8 cellular contexts compared by ENCODE assay signal in genomic region chr4:186722856-186723206, GRCh38. TPM values are rescaled to one million over a fixed set of nuclear protein-coding genes. Genes with fewer than 3 reads are reported as not detected.
DNase-seq lines count a peak whose midpoint lies in the region; ATAC-seq and TF ChIP-seq lines count a peak whose summit lies in the region.

No MANE protein-coding gene starts in this region.

- in situ Hi-C loops in gastrocnemius medialis (cut with MboI; ENCODE audit: low sequenced_read_pairs in 4 of 4) = no loop called here
- in situ Hi-C loops in GM13976 (cut with MboI; ENCODE audit: low sequenced_read_pairs, unreplicated experiment) = no loop called here

- peak overlapping the region; percentile 100 for H3K4me3 ChIP-seq in WI38 (ENCODE audit: low read depth, low read length)
- H3K4me3 ChIP-seq in gastroesophageal sphincter = peak overlapping the region; percentile 73 to 92
- H3K4me3 ChIP-seq in gastrocnemius medialis = peak overlapping the region; percentile 62 to 75 (median 68)

- H3K27ac ChIP-seq in gastroesophageal sphincter (peak overlapping the region; percentile 88 to 99 (median 96)), gastrocnemius medialis (peak overlapping the region in 1 of 4 donors; percentile 75)

- 0% methylated on average over 1 to 4 of the region's 7 CpGs for WGBS in gastroesophageal sphincter (ENCODE audit: low coverage in 1 of 2), 2 donors

- peak; percentile 22 for DNase-seq in GM20000 (ENCODE audit: low spot score)
- no peak for DNase-seq in gastrocnemius medialis
- no peak for DNase-seq in GM13976 (ENCODE audit: low spot score)

- TF ChIP-seq EP300 in gastroesophageal sphincter (IDR thresholded peaks at IDR 0.05) = no peak

- intact Hi-C loops in gastrocnemius medialis (cut with DNase I; ENCODE audit: low total_unique reads) = loop anchor here (1.0 to 10.0 kb wide), 3 partner anchors 54 to 222 kb away; no protein-coding TSS in a partner anchor

- ATAC-seq in gastroesophageal sphincter (no peak), gastrocnemius medialis (no peak), HG03175 (IDR thresholded peaks at IDR 0.05; ENCODE audit: unreplicated experiment) (no peak), HG03442 (IDR thresholded peaks at IDR 0.05; ENCODE audit: unreplicated experiment) (no peak), GM18498 (IDR thresholded peaks at IDR 0.05; ENCODE audit: unreplicated experiment) (no peak)

- TF ChIP-seq POLR2A in gastroesophageal sphincter (IDR thresholded peaks at IDR 0.05) (no peak), gastrocnemius medialis (IDR thresholded peaks at IDR 0.05) (no peak)

- H3K36me3 ChIP-seq in gastroesophageal sphincter = no peaks in the 10 kb centered on the region
- no peaks in the 10 kb centered on the region for H3K36me3 ChIP-seq in gastrocnemius medialis

- TF ChIP-seq CTCF in GM20000 (IDR thresholded peaks at IDR 0.05; ENCODE audit: extremely low read depth, missing control alignments) (no peak), WI38 (IDR thresholded peaks at IDR 0.05; ENCODE audit: low read depth, low read length) (no peak), gastroesophageal sphincter (IDR thresholded peaks at IDR 0.05) (no peak), gastrocnemius medialis (IDR thresholded peaks at IDR 0.05 in 4 of 5, conservative IDR thresholded peaks at IDR 0.05 in 1 of 5) (no peak), GM13976 (IDR thresholded peaks at IDR 0.05; ENCODE audit: borderline replicate concordance, control extremely low read depth, extremely low read depth, insufficient read depth, missing control alignments) (no peak)

- H3K9me3 ChIP-seq in gastroesophageal sphincter = peaks cover 0 to 10% (median 0%) of the 10 kb centered on the region in 3 donors
- H3K9me3 ChIP-seq in gastrocnemius medialis = peaks cover 0 to 2% (median 0%) of the 10 kb centered on the region in 3 donors

- H3K27me3 ChIP-seq in gastroesophageal sphincter = no peaks in the 10 kb centered on the region
- peaks cover 19 to 54% (median 51%) of the 10 kb centered on the region in 3 donors for H3K27me3 ChIP-seq in gastrocnemius medialis

- H3K4me1 ChIP-seq in gastroesophageal sphincter = peaks cover 0 to 47% (median 0%) of the 10 kb centered on the region in 3 donors
- H3K4me1 ChIP-seq in gastrocnemius medialis = peaks cover 0 to 12% of the 10 kb centered on the region in 2 donors

RNA-seq across cellular contexts. Expression of gene FAT1, which starts 0.8 kb away (rescaled TPM):
- total RNA-seq in gastroesophageal sphincter (100 to 1,000 TPM in 3 of 4 donors, 10 to 100 TPM in 1; 84.4 to 279 (median 154) TPM), gastrocnemius medialis (1 to 10 TPM; 2.3 to 9.7 (median 4.8) TPM)

Comparison
In these comparisons a context has a peak if more than half of its experiments do, and no peak if none do; other contexts are left out.
1. RNA of gene FAT1, which starts 0.8 kb away (total RNA-seq): 84.4 to 279 TPM in gastroesophageal sphincter; 2.3 to 9.7 TPM in gastrocnemius medialis; every median in the first group is over 4 times any median in the second.
2. Peak in every context shown above with its lines, with median percentiles within 50 percentile points of each other: H3K4me3 ChIP-seq.